Comparison of ENCODE assay signal across 12 cellular contexts in the genomic region with DNA sequence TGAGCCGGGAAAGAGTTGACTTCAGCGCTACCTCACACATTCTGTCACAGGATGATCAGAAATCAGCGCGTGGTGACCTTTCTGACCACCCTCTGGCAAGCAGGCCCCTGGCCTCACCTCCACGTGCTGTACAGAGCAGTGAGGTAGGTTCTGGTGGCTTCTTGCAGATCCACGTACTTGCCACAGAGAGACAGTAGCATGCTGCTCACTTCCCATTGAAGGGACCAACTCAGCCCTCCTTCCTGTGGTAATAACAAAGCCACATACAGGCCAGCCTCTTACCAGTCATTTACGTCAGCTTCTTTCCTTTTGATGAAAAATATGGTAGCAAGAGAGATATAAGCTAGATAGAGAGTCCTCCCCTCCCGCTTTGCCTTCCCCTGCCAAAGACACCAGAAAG.
DNase-seq lines count a peak whose midpoint lies in the region; ATAC-seq and TF ChIP-seq lines count a peak whose summit lies in the region.
"Had no signal": no experiment of that assay in that cellular context is flagged by ENCODE, and none has a peak within 500 bp of the region (broad histone marks: within the 10 kb centered on the region; RNA-seq: fewer than 3 reads in every experiment).

No MANE protein-coding gene starts in this region.

- TF ChIP-seq CTCF in endodermal cell (conservative IDR thresholded peaks at IDR 0.05) = peak; percentile 35
- TF ChIP-seq CTCF in body of pancreas (IDR thresholded peaks at IDR 0.05) = no peak

- no peaks in the 10 kb centered on the region for H3K27me3 Mint-ChIP-seq in activated CD4-positive, alpha-beta memory T cell treated with anti-CD3 and anti-CD28 coated beads, Interleukin-2, amount 10 ng/mL, durations not matched to agents 7 days and 5 days
- H3K27me3 Mint-ChIP-seq in endodermal cell (ENCODE audit: insufficient read depth) = no peaks in the 10 kb centered on the region

- H3K4me1 ChIP-seq in endodermal cell (ENCODE audit: control insufficient read depth, insufficient read depth, low read length) (no peaks in the 10 kb centered on the region), body of pancreas (peaks cover 4% of the 10 kb centered on the region)
- H3K4me1 ChIP-seq: thyroid gland had no signal

- H3K27ac Mint-ChIP-seq in activated CD4-positive, alpha-beta memory T cell treated with anti-CD3 and anti-CD28 coated beads, Interleukin-2, amount 10 ng/mL, durations not matched to agents 7 days and 5 days = peak overlapping the region; percentile 7
- no peak overlapping the region for H3K27ac Mint-ChIP-seq in endodermal cell

- no peak overlapping the region for H3K9ac ChIP-seq in endodermal cell (ENCODE audit: extremely low read depth, low read length, poor library complexity, severe bottlenecking)

- DNase-seq in stimulated activated naive CD4-positive, alpha-beta T cell (lab: John Stamatoyannopoulos, UW) = peak in 4 of 6 experiments; percentile 17 to 62 (median 48)
- DNase-seq in stimulated activated naive CD4-positive, alpha-beta T cell treated with Interleukin-2 at 50 U/mL for 16 hours (lab: John Stamatoyannopoulos, UW) = no peak
- peak; percentile 49 for DNase-seq in activated CD4-positive, alpha-beta memory T cell treated with anti-CD3 and anti-CD28 coated beads, Interleukin-2, amount 10 ng/mL, durations not matched to agents 7 days and 5 days
- DNase-seq in endodermal cell = peak; percentile 53
- DNase-seq in body of pancreas = no peak
- DNase-seq: mammary epithelial cell, NCI-H2081, PC-3, thyroid gland had no signal

- H3K27ac ChIP-seq in endodermal cell (ENCODE audit: low read depth, low read length) (no peak overlapping the region), body of pancreas (no peak overlapping the region)
- H3K27ac ChIP-seq: thyroid gland had no signal

- no peak overlapping the region for H3K4me3 Mint-ChIP-seq in activated CD4-positive, alpha-beta memory T cell treated with anti-CD3 and anti-CD28 coated beads, Interleukin-2, amount 10 ng/mL, durations not matched to agents 7 days and 5 days
- no peak overlapping the region for H3K4me3 Mint-ChIP-seq in endodermal cell

- no peaks in the 10 kb centered on the region for H3K9me3 ChIP-seq in endodermal cell (ENCODE audit: control insufficient read depth, low read length)
- no peaks in the 10 kb centered on the region for H3K9me3 ChIP-seq in body of pancreas
- H3K9me3 ChIP-seq: thyroid gland had no signal

- no peak for TF ChIP-seq POLR2A in body of pancreas (IDR thresholded peaks at IDR 0.05)

- WGBS in endodermal cell (ENCODE audit: insufficient coverage in 1 of 2, insufficient read length in 1 of 2), 2 experiments = 74% methylated on average over 8 of the region's 8 CpGs; no CpG with 5 or more reads in 1 of the 2 experiments
- WGBS in body of pancreas, 2 donors = 72 to 81% methylated on average over 8 of the region's 8 CpGs

- CTCF ChIA-PET in activated CD4-positive, alpha-beta memory T cell treated with anti-CD3 and anti-CD28 coated beads, Interleukin-2, amount 10 ng/mL, durations not matched to agents 7 days and 5 days (lab: Charles Lee) = interaction anchor here (0.6 to 2.7 kb wide), 5 partner anchors 132 to 365 kb away, joined by 3 to 15 read pairs (median 3); no protein-coding TSS in a partner anchor

- ATAC-seq in body of pancreas (no peak), GM21529 (IDR thresholded peaks at IDR 0.05; ENCODE audit: unreplicated experiment) (no peak), HG02588 (IDR thresholded peaks at IDR 0.05; ENCODE audit: unreplicated experiment) (no peak), GM19397 (IDR thresholded peaks at IDR 0.05; ENCODE audit: unreplicated experiment) (no peak)
- ATAC-seq: PC-3 had no signal

- H3K36me3 ChIP-seq in endodermal cell (ENCODE audit: control insufficient read depth, insufficient read depth, low read length) (no peaks in the 10 kb centered on the region), body of pancreas (replicated peaks in 1 of 2; ENCODE audit: insufficient read depth in 1 of 2, low read depth in 2 of 2) (no peaks in the 10 kb centered on the region)
- H3K36me3 ChIP-seq: thyroid gland had no signal

- no peaks in the 10 kb centered on the region for H3K9me3 Mint-ChIP-seq in activated CD4-positive, alpha-beta memory T cell treated with anti-CD3 and anti-CD28 coated beads, Interleukin-2, amount 10 ng/mL, durations not matched to agents 7 days and 5 days
- no peaks in the 10 kb centered on the region for H3K9me3 Mint-ChIP-seq in endodermal cell

- no peaks in the 10 kb centered on the region for H3K36me3 Mint-ChIP-seq in activated CD4-positive, alpha-beta memory T cell treated with anti-CD3 and anti-CD28 coated beads, Interleukin-2, amount 10 ng/mL, durations not matched to agents 7 days and 5 days (ENCODE audit: low read depth)
- H3K36me3 Mint-ChIP-seq in endodermal cell (ENCODE audit: low read depth) = no peaks in the 10 kb centered on the region

- H3K4me3 ChIP-seq in endodermal cell (ENCODE audit: low read length) (no peak overlapping the region), body of pancreas (no peak overlapping the region)
- H3K4me3 ChIP-seq: thyroid gland had no signal

- POLR2A ChIA-PET in activated CD4-positive, alpha-beta memory T cell treated with anti-CD3 and anti-CD28 coated beads, Interleukin-2, amount 10 ng/mL, durations not matched to agents 7 days and 5 days (lab: Charles Lee) = interaction anchor here (1.7 kb wide), 1 partner anchor 131 kb away, joined by 5 read pairs; no protein-coding TSS in a partner anchor

- H3K4me1 Mint-ChIP-seq in activated CD4-positive, alpha-beta memory T cell treated with anti-CD3 and anti-CD28 coated beads, Interleukin-2, amount 10 ng/mL, durations not matched to agents 7 days and 5 days = peaks cover 9% of the 10 kb centered on the region
- no peaks in the 10 kb centered on the region for H3K4me1 Mint-ChIP-seq in endodermal cell

- H3K27me3 ChIP-seq in endodermal cell (ENCODE audit: control insufficient read depth, insufficient read depth, low read length, poor library complexity, severe bottlenecking) (no peaks in the 10 kb centered on the region), body of pancreas (no peaks in the 10 kb centered on the region)
- H3K27me3 ChIP-seq: thyroid gland had no signal

- intact Hi-C loops in body of pancreas (cut with DNase I) = no loop called here

Comparison
In these comparisons a context has a peak if more than half of its experiments do, and no peak if none do; other contexts are left out.
1. DNase-seq: peak in stimulated activated naive CD4-positive, alpha-beta T cell (4 of 6), activated CD4-positive, alpha-beta memory T cell treated with anti-CD3 and anti-CD28 coated beads, Interleukin-2, amount 10 ng/mL, durations not matched to agents 7 days and 5 days (single experiment) and endodermal cell (single experiment); none in stimulated activated naive CD4-positive, alpha-beta T cell treated with Interleukin-2 at 50 U/mL for 16 hours (single experiment) and body of pancreas (0 of 4).